In genomic region chr3:44687898-44688297, GRCh38 we compare ENCODE assay signal across 11 cellular contexts. TPM values are rescaled to one million over a fixed set of nuclear protein-coding genes. Genes with fewer than 3 reads are reported as not detected.
"Had no signal": no experiment of that assay in that cellular context is flagged by ENCODE, and none has a peak within 500 bp of the region (broad histone marks: within the 10 kb centered on the region; RNA-seq: fewer than 3 reads in every experiment).

No MANE protein-coding gene starts in this region.

- ATAC-seq: GM23338, HCT116 had no signal

- DNase-seq: GOT3, H7, H9, HCEC 1CT, HFFc6 had no signal

- H3K4me3 ChIP-seq: GM23248, GM23338, HAP-1 had no signal

- FAIRE-seq: H1, H54 had no signal

- H3K27ac ChIP-seq: GM23248 had no signal

- H3K4me1 ChIP-seq: HAP-1 had no signal

- H3K9me3 ChIP-seq: HAP-1 had no signal

- H3K36me3 ChIP-seq: HAP-1 had no signal

RNA-seq across cellular contexts. Expression of gene ZNF502, which starts 24.6 kb away (rescaled TPM):
- total RNA-seq: H9 had no signal
